35 cellular contexts compared by ENCODE assay signal in the genomic region with DNA sequence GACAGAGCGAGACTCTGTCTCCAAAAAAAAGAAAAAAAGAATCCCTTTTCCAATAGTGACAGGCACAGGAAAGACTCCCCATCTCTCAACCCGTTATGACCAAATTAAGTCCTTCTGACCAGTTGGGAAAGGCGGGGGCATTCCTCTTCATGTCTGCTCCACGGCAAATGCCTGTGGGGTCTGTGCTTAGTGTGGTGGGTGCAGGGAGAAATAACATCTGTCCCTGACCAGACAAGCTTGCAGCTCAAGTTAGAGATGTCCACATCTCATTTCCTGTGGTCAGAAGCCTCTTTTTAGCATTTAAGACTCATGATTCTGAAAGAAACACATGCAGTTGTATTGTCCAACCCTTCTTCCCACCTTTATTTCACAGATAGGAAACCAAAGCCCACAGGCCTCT. TPM values are rescaled to one million over a fixed set of nuclear protein-coding genes. Genes with fewer than 3 reads are reported as not detected.
"Had no signal": no experiment of that assay in that cellular context is flagged by ENCODE, and none has a peak within 500 bp of the region (broad histone marks: within the 10 kb centered on the region; RNA-seq: fewer than 3 reads in every experiment).

No MANE protein-coding gene starts in this region.

- H3K27ac Mint-ChIP-seq: activated CD4-positive, alpha-beta memory T cell treated with anti-CD3 and anti-CD28 coated beads for 36 hours; activated CD4-positive, alpha-beta T cell treated with anti-CD3 and anti-CD28 coated beads for 36 hours; activated naive CD4-positive, alpha-beta T cell treated with anti-CD3 and anti-CD28 coated beads for 36 hours; activated naive CD4-positive, alpha-beta T cell treated with anti-CD3 and anti-CD28 coated beads, Interleukin-2, amount 50 U/mL, for 72 hours; activated T-helper 1 cell treated with anti-CD3 and anti-CD28 coated beads, Interleukin-12 subunit alpha, Interleukin-12 subunit beta, Interleukin-2, Interleukin-4 antibody, amounts not matched to agents 30 ng/mL and 10 ng/mL and 1 ng/mL, durations not matched to agents 14 hours and 24 hours and 36 hours; T-helper 1 cell treated with Interleukin-12 subunit alpha and Interleukin-12 subunit beta and Interleukin-4 antibody, amounts not matched to agents 30 μg/mL and 1 μg/mL, for 36 hours; T-helper 2 cell treated with Interferon-gamma antibody and Interleukin-4, amounts not matched to agents 5 μg/mL and 100 μg/mL, for 36 hours had no signal

- DNase-seq: activated CD4-positive, alpha-beta memory T cell treated with anti-CD3 and anti-CD28 coated beads for 36 hours; activated CD4-positive, alpha-beta T cell treated with anti-CD3 and anti-CD28 coated beads for 36 hours; activated CD4-positive, alpha-beta T cell treated with anti-CD3 and anti-CD28 coated beads, Interleukin-2, amount 50 U/mL, for 1 hour; activated CD8-positive, alpha-beta memory T cell treated with anti-CD3 and anti-CD28 coated beads, Interleukin-2, amount 50 U/mL, for 4 hours; activated gamma-delta T cell treated with Interleukin-2 at 50 U/mL for 16 hours; activated naive CD4-positive, alpha-beta T cell treated with anti-CD3 and anti-CD28 coated beads for 36 hours; activated T-cell treated with anti-CD3 and anti-CD28 coated beads for 4 hours; activated T-cell treated with anti-CD3 and anti-CD28 coated beads, Interleukin-2, amount 50 U/mL, for 4 hours; adrenal gland; body of pancreas; cerebellar nuclear complex; NCI-H1048; NCI-H1105 treated with DMSO at 0.1 percent for 48 hours; NCI-H1436; NCI-H1694; NCI-H1930; NCI-H2081 treated with DMSO at 0.1 percent for 48 hours; NCI-H345; NCI-H524 treated with DMSO at 0.1 percent for 48 hours; NK-92 treated with Interleukin-12 subunit alpha and Interleukin-12 subunit beta, amount 100 ng/mL, for 24 hours; PC-3; Peyer's patch; RPMI8226; SHP77 treated with DMSO at 0.1 percent for 48 hours; SK-N-SH had no signal

- H3K27ac ChIP-seq: adrenal gland, body of pancreas, breast epithelium, Peyer's patch, SJSA1 had no signal

- ATAC-seq: activated CD4-positive, alpha-beta T cell treated with anti-CD3 and anti-CD28 coated beads for 36 hours; activated naive CD4-positive, alpha-beta T cell treated with anti-CD3 and anti-CD28 coated beads, Interleukin-2, amount 50 U/mL, for 72 hours; activated T-cell treated with anti-CD3 and anti-CD28 coated beads, Interleukin-2, amount 50 U/mL, for 4 hours; body of pancreas; PC-3 had no signal

- H3K4me3 Mint-ChIP-seq: activated CD4-positive, alpha-beta memory T cell treated with anti-CD3 and anti-CD28 coated beads for 36 hours; activated CD4-positive, alpha-beta T cell treated with anti-CD3 and anti-CD28 coated beads for 36 hours; activated naive CD4-positive, alpha-beta T cell treated with anti-CD3 and anti-CD28 coated beads for 36 hours; activated T-cell treated with anti-CD3 and anti-CD28 coated beads, Interleukin-2, amount 50 U/mL, for 4 hours; activated T-helper 1 cell treated with anti-CD3 and anti-CD28 coated beads, Interleukin-12 subunit alpha, Interleukin-12 subunit beta, Interleukin-2, Interleukin-4 antibody, amounts not matched to agents 30 ng/mL and 10 ng/mL and 1 ng/mL, durations not matched to agents 14 hours and 24 hours and 36 hours; T-helper 1 cell treated with Interleukin-12 subunit alpha and Interleukin-12 subunit beta and Interleukin-4 antibody, amounts not matched to agents 30 μg/mL and 1 μg/mL, for 36 hours; T-helper 2 cell treated with Interferon-gamma antibody and Interleukin-4, amounts not matched to agents 5 μg/mL and 100 μg/mL, for 36 hours had no signal

- H3K9me3 Mint-ChIP-seq: activated CD4-positive, alpha-beta memory T cell treated with anti-CD3 and anti-CD28 coated beads for 36 hours; activated naive CD4-positive, alpha-beta T cell treated with anti-CD3 and anti-CD28 coated beads for 36 hours; activated naive CD4-positive, alpha-beta T cell treated with anti-CD3 and anti-CD28 coated beads, Interleukin-2, amount 50 U/mL, for 72 hours; activated T-cell treated with anti-CD3 and anti-CD28 coated beads, Interleukin-2, amount 50 U/mL, for 4 hours; activated T-helper 1 cell treated with anti-CD3 and anti-CD28 coated beads, Interleukin-12 subunit alpha, Interleukin-12 subunit beta, Interleukin-2, Interleukin-4 antibody, amounts not matched to agents 30 ng/mL and 10 ng/mL and 1 ng/mL, durations not matched to agents 14 hours and 24 hours and 36 hours; T-helper 1 cell treated with Interleukin-12 subunit alpha and Interleukin-12 subunit beta and Interleukin-4 antibody, amounts not matched to agents 30 μg/mL and 1 μg/mL, for 36 hours; T-helper 2 cell treated with Interferon-gamma antibody and Interleukin-4, amounts not matched to agents 5 μg/mL and 100 μg/mL, for 36 hours had no signal

- H3K4me3 ChIP-seq: adrenal gland, body of pancreas, breast epithelium, Peyer's patch, SJSA1 had no signal

- H3K27me3 ChIP-seq: adrenal gland, body of pancreas, breast epithelium, Peyer's patch, SJSA1 had no signal

- FAIRE-seq: astrocyte, TTC549 had no signal

- H3K9me3 ChIP-seq: adrenal gland, body of pancreas, breast epithelium, Peyer's patch, SJSA1 had no signal

- H3K4me1 Mint-ChIP-seq: activated CD4-positive, alpha-beta T cell treated with anti-CD3 and anti-CD28 coated beads for 36 hours had no signal

- H3K4me2 ChIP-seq: SK-N-SH had no signal

- H3K36me3 Mint-ChIP-seq: activated CD4-positive, alpha-beta memory T cell treated with anti-CD3 and anti-CD28 coated beads for 36 hours; activated naive CD4-positive, alpha-beta T cell treated with anti-CD3 and anti-CD28 coated beads, Interleukin-2, amount 50 U/mL, for 72 hours had no signal

- H3K36me3 ChIP-seq: adrenal gland, breast epithelium, Peyer's patch, SJSA1 had no signal

- H3K4me1 ChIP-seq: adrenal gland, body of pancreas, breast epithelium, Peyer's patch, SJSA1 had no signal

- H3K9ac ChIP-seq: SK-N-SH had no signal

RNA-seq across cellular contexts. Expression of a gene that starts 16.2 kb away (rescaled TPM):
- total RNA-seq: activated CD4-positive, alpha-beta T cell treated with anti-CD3 and anti-CD28 coated beads for 36 hours; activated T-cell treated with anti-CD3 and anti-CD28 coated beads, Interleukin-2, amount 50 U/mL, for 4 hours; MCF 10A; NCI-H460 had no signal

RNA-seq across cellular contexts. Expression of a gene that starts 34.6 kb away (rescaled TPM):
- total RNA-seq: MCF 10A had no signal

RNA-seq across cellular contexts. Expression of a gene that starts 46.5 kb away (rescaled TPM):
- total RNA-seq: NCI-H460 had no signal

RNA-seq across cellular contexts. Expression of a gene that starts 54.5 kb away (rescaled TPM):
- total RNA-seq: astrocyte, MCF 10A, NCI-H460, PC-3, SJSA1 had no signal
